8 cellular contexts compared by ENCODE assay signal in genomic region chr3:179322481-179323196, GRCh38. TPM values are rescaled to one million over a fixed set of nuclear protein-coding genes. Genes with fewer than 3 reads are reported as not detected.
A peak's percentile ranks its signal among the peaks of the same experiment; 100 is the strongest.
DNase-seq lines count a peak whose midpoint lies in the region; ATAC-seq and TF ChIP-seq lines count a peak whose summit lies in the region.

A gene with protein sequence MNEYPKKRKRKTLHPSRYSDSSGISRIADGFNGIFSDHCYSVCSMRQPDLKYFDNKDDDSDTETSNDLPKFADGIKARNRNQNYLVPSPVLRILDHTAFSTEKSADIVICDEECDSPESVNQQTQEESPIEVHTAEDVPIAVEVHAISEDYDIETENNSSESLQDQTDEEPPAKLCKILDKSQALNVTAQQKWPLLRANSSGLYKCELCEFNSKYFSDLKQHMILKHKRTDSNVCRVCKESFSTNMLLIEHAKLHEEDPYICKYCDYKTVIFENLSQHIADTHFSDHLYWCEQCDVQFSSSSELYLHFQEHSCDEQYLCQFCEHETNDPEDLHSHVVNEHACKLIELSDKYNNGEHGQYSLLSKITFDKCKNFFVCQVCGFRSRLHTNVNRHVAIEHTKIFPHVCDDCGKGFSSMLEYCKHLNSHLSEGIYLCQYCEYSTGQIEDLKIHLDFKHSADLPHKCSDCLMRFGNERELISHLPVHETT (plus strand): TSS chr3:179323031. CDS start chr3:179328294, 5,263 bp downstream.

- no peaks in the 10 kb centered on the region for H3K27me3 ChIP-seq in BLaER1 treated with 17β-estradiol and CSF1 and Interleukin-3, amounts not matched to agents 10 nM and 100 nM
- no peaks in the 10 kb centered on the region for H3K27me3 ChIP-seq in liver (ENCODE audit: control insufficient read depth in 4 of 4, insufficient read depth in 4 of 4, low read length in 3 of 4)

- peaks cover 19% of the 10 kb centered on the region for H3K36me3 Mint-ChIP-seq in activated CD4-positive, alpha-beta T cell treated with anti-CD3 and anti-CD28 coated beads, Interleukin-2, amount 10 ng/mL, durations not matched to agents 7 days and 5 days (ENCODE audit: low read depth)
- H3K36me3 Mint-ChIP-seq in dendritic cell treated with granulocyte-macrophage colony-stimulating factor and Interleukin-4, amounts not matched to agents 40 ng/mL and 50 ng/mL, for 4 days (ENCODE audit: low read depth) = peaks cover 14% of the 10 kb centered on the region

- no peaks in the 10 kb centered on the region for H3K9me3 ChIP-seq in BLaER1 treated with 17β-estradiol and CSF1 and Interleukin-3, amounts not matched to agents 10 nM and 100 nM (replicated peaks in 1 of 11)
- no peaks in the 10 kb centered on the region for H3K9me3 ChIP-seq in liver (ENCODE audit: control insufficient read depth in 4 of 4, low read length in 3 of 4)

- H3K27me3 Mint-ChIP-seq in activated CD4-positive, alpha-beta T cell treated with anti-CD3 and anti-CD28 coated beads, Interleukin-2, amount 10 ng/mL, durations not matched to agents 7 days and 5 days = peaks cover 6% of the 10 kb centered on the region
- H3K27me3 Mint-ChIP-seq in dendritic cell treated with granulocyte-macrophage colony-stimulating factor and Interleukin-4, amounts not matched to agents 40 ng/mL and 50 ng/mL, for 4 days = no peaks in the 10 kb centered on the region

- peak within 1 kb of the TSS; percentile 97 for H3K27ac Mint-ChIP-seq in activated CD4-positive, alpha-beta T cell treated with anti-CD3 and anti-CD28 coated beads, Interleukin-2, amount 10 ng/mL, durations not matched to agents 7 days and 5 days
- peak within 1 kb of the TSS; percentile 89 for H3K27ac Mint-ChIP-seq in dendritic cell treated with granulocyte-macrophage colony-stimulating factor and Interleukin-4, amounts not matched to agents 40 ng/mL and 50 ng/mL, for 4 days

- peak; percentile 78 for TF ChIP-seq CTCF in liver (IDR thresholded peaks at IDR 0.05; ENCODE audit: low read depth, low read length, missing input control)

- intact Hi-C loops in dendritic cell treated with granulocyte-macrophage colony-stimulating factor and Interleukin-4, amounts not matched to agents 40 ng/mL and 50 ng/mL, for 4 days (cut with micrococcal nuclease) = loop anchor here (1.0 to 2.0 kb wide), 3 partner anchors 25 to 240 kb away; partner anchors contain the start of genes ACTL6A and MFN1

- peak within 1 kb of the TSS; percentile 80 to 92 (median 84) for H3K4me2 ChIP-seq in BLaER1 treated with 17β-estradiol and CSF1 and Interleukin-3, amounts not matched to agents 10 nM and 100 nM

- peak; percentile 79 for ATAC-seq in HG03439 (IDR thresholded peaks at IDR 0.05; ENCODE audit: unreplicated experiment)

- H4K20me1 ChIP-seq in BLaER1 treated with 17β-estradiol and CSF1 and Interleukin-3, amounts not matched to agents 10 nM and 100 nM = peaks cover 0 to 39% (median 28%) of the 10 kb centered on the region in 11 experiments; a peak in 15 of 22 replicates

- H3K4me3 Mint-ChIP-seq in activated CD4-positive, alpha-beta T cell treated with anti-CD3 and anti-CD28 coated beads, Interleukin-2, amount 10 ng/mL, durations not matched to agents 7 days and 5 days = peak within 1 kb of the TSS; percentile 94
- peak within 1 kb of the TSS; percentile 83 for H3K4me3 Mint-ChIP-seq in dendritic cell treated with granulocyte-macrophage colony-stimulating factor and Interleukin-4, amounts not matched to agents 40 ng/mL and 50 ng/mL, for 4 days

- DNase-seq in GM19238 (ENCODE audit: insufficient read length, low spot score) (peak; percentile 92), NCI-H524 (lab: John Stamatoyannopoulos, UW) (peak; percentile 94 to 97)
- DNase-seq in activated CD4-positive, alpha-beta T cell treated with anti-CD3 and anti-CD28 coated beads, Interleukin-2, amount 10 ng/mL, durations not matched to agents 7 days and 5 days = peak; percentile 82
- peak; percentile 84 for DNase-seq in stimulated activated CD4-positive, alpha-beta T cell treated with anti-CD3 and anti-CD28 coated beads, Interleukin-4, amount 100 ng/mL, for 24 hours

- H3K4me3 ChIP-seq in BLaER1 treated with 17β-estradiol and CSF1 and Interleukin-3, amounts not matched to agents 10 nM and 100 nM = peak within 1 kb of the TSS; percentile 76 to 96 (median 90)
- peak within 1 kb of the TSS; percentile 66 to 95 (median 93) for H3K4me3 ChIP-seq in liver (ENCODE audit: low read depth in 1 of 3, low read length in 3 of 3)

- H3K4me1 ChIP-seq in BLaER1 treated with 17β-estradiol and CSF1 and Interleukin-3, amounts not matched to agents 10 nM and 100 nM = peaks cover 27 to 35% (median 31%) of the 10 kb centered on the region in 10 experiments
- H3K4me1 ChIP-seq in liver (ENCODE audit: control insufficient read depth in 4 of 4, insufficient read depth in 4 of 4, low read length in 3 of 4) = peaks cover 2 to 26% (median 13%) of the 10 kb centered on the region in 4 donors

- peak within 1 kb of the TSS; percentile 91 to 99 (median 96) for H3K9ac ChIP-seq in BLaER1 treated with 17β-estradiol and CSF1 and Interleukin-3, amounts not matched to agents 10 nM and 100 nM
- peak within 1 kb of the TSS; percentile 78 to 96 for H3K9ac ChIP-seq in liver (ENCODE audit: low read depth in 1 of 2, low read length in 2 of 2)

- peaks cover 38% of the 10 kb centered on the region for H3K4me1 Mint-ChIP-seq in activated CD4-positive, alpha-beta T cell treated with anti-CD3 and anti-CD28 coated beads, Interleukin-2, amount 10 ng/mL, durations not matched to agents 7 days and 5 days
- peaks cover 31% of the 10 kb centered on the region for H3K4me1 Mint-ChIP-seq in dendritic cell treated with granulocyte-macrophage colony-stimulating factor and Interleukin-4, amounts not matched to agents 40 ng/mL and 50 ng/mL, for 4 days (ENCODE audit: low read depth)

- peak in 1 of 2 donors; percentile 38 for TF ChIP-seq RAD21 in liver (IDR thresholded peaks at IDR 0.05)

- POLR2A ChIA-PET in activated CD4-positive, alpha-beta T cell treated with anti-CD3 and anti-CD28 coated beads, Interleukin-2, amount 10 ng/mL, durations not matched to agents 7 days and 5 days (lab: Charles Lee) = no interaction called here

- H3K36me3 ChIP-seq in BLaER1 treated with 17β-estradiol and CSF1 and Interleukin-3, amounts not matched to agents 10 nM and 100 nM = peaks cover 2 to 29% (median 24%) of the 10 kb centered on the region in 11 experiments; a peak in 21 of 22 replicates
- peaks cover 0 to 4% (median 1%) of the 10 kb centered on the region in 4 donors for H3K36me3 ChIP-seq in liver (ENCODE audit: control insufficient read depth in 4 of 4, insufficient read depth in 3 of 4, low read depth in 1 of 4, low read length in 3 of 4)

- CTCF ChIA-PET in activated CD4-positive, alpha-beta T cell treated with anti-CD3 and anti-CD28 coated beads, Interleukin-2, amount 10 ng/mL, durations not matched to agents 7 days and 5 days (lab: Charles Lee) = interaction anchor here (0.6 to 5.2 kb wide), 5 partner anchors 8 to 307 kb away, joined by 3 to 21 read pairs (median 3); no protein-coding TSS in a partner anchor

- H3K9me3 Mint-ChIP-seq in activated CD4-positive, alpha-beta T cell treated with anti-CD3 and anti-CD28 coated beads, Interleukin-2, amount 10 ng/mL, durations not matched to agents 7 days and 5 days = no peaks in the 10 kb centered on the region
- no peaks in the 10 kb centered on the region for H3K9me3 Mint-ChIP-seq in dendritic cell treated with granulocyte-macrophage colony-stimulating factor and Interleukin-4, amounts not matched to agents 40 ng/mL and 50 ng/mL, for 4 days

- under 1% methylated on average over 69 of the region's 69 CpGs for WGBS in liver

- peak within 1 kb of the TSS; percentile 88 to 98 (median 96) for H3K27ac ChIP-seq in BLaER1 treated with 17β-estradiol and CSF1 and Interleukin-3, amounts not matched to agents 10 nM and 100 nM
- H3K27ac ChIP-seq in liver (ENCODE audit: low read depth in 1 of 2, low read length in 2 of 2) = peak within 1 kb of the TSS; percentile 86 to 91

TF ChIP-seq in liver, 16 proteins besides CTCF, POLR2A, EP300 and RAD21:
- peak; percentile 31 to 34 for TF ChIP-seq HNF4A (conservative IDR thresholded peaks at IDR 0.05)
- no peak for TF ChIP-seq FOXA1 (IDR thresholded peaks at IDR 0.05)

RNA-seq across cellular contexts. Expression of the gene that starts here (rescaled TPM):
- total RNA-seq in activated CD4-positive, alpha-beta T cell treated with anti-CD3 and anti-CD28 coated beads, Interleukin-2, amount 10 ng/mL, durations not matched to agents 7 days and 5 days = 10 to 100 TPM; 28.0 to 34.7 TPM
- total RNA-seq in liver = 10 to 100 TPM; 21.1 to 23.4 TPM
- polyA plus RNA-seq in liver = 10 to 100 TPM in 1 of 2 donors, 1 to 10 TPM in 1; 8.7 to 11.6 TPM

Comparison
In these comparisons a context has a peak if more than half of its experiments do, and no peak if none do; other contexts are left out.
1. Peak in every context shown above with its lines: DNase-seq, ATAC-seq, H3K4me3 ChIP-seq and H3K27ac ChIP-seq.